Comparison of ENCODE assay signal across 25 cellular contexts in the genomic region with DNA sequence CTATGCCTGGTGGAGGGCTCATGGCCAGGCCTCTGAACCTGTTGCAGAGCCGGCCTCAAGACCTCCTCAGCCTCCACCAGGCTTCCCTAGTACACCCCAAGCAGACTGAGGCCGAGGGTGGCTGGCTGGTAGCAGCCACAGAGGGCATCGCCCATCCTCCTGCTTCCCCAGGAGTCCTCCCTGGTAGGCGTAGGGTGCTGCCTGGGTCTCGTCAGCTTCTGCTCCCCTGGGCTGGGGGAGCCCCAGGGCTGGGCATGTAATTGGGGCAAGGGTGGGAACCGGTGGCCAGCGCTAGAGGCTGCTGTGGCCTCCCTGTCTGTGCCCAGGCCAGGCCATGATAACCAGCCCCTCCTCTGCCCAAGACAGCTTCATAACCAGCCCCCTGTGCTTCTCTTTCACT. TPM values are rescaled to one million over a fixed set of nuclear protein-coding genes. Genes with fewer than 3 reads are reported as not detected.
"Had no signal": no experiment of that assay in that cellular context is flagged by ENCODE, and none has a peak within 500 bp of the region (broad histone marks: within the 10 kb centered on the region; RNA-seq: fewer than 3 reads in every experiment).

No MANE protein-coding gene starts in this region.

- H3K27me3 ChIP-seq: esophagus muscularis mucosa, gastrocnemius medialis, heart right ventricle, ovary, testis, tibial nerve had no signal

- H3K4me3 Mint-ChIP-seq: naive thymus-derived CD4-positive, alpha-beta T cell; nephron progenitor cell; stimulated activated effector memory CD8-positive, alpha-beta T cell treated with anti-CD3 and anti-CD28 coated beads, Interleukin-12 subunit alpha, Interleukin-12 subunit beta, amount 100 ng/mL, for 72 hours; stimulated activated naive CD8-positive, alpha-beta T cell treated with anti-CD3 and anti-CD28 coated beads, Interleukin-15, Interleukin-2, amounts not matched to agents 100 ng/mL and 50 ng/mL, for 24 hours had no signal

- ATAC-seq: gastrocnemius medialis; heart right ventricle; naive thymus-derived CD4-positive, alpha-beta T cell; right cardiac atrium; stimulated activated effector memory CD8-positive, alpha-beta T cell treated with anti-CD3 and anti-CD28 coated beads, Interleukin-12 subunit alpha, Interleukin-12 subunit beta, amount 100 ng/mL, for 72 hours had no signal

- H3K27ac Mint-ChIP-seq: nephron progenitor cell; progenitor cell of endocrine pancreas; stimulated activated effector memory CD8-positive, alpha-beta T cell treated with anti-CD3 and anti-CD28 coated beads, Interleukin-12 subunit alpha, Interleukin-12 subunit beta, amount 100 ng/mL, for 72 hours; stimulated activated naive CD8-positive, alpha-beta T cell treated with anti-CD3 and anti-CD28 coated beads, Interleukin-15, Interleukin-2, amounts not matched to agents 100 ng/mL and 50 ng/mL, for 24 hours had no signal

- H3K27ac ChIP-seq: coronary artery, epithelial cell of prostate, esophagus muscularis mucosa, gastrocnemius medialis, heart right ventricle, left ventricle myocardium inferior, ovary, testis had no signal

- H3K4me3 ChIP-seq: coronary artery, esophagus muscularis mucosa, gastrocnemius medialis, heart right ventricle, left ventricle myocardium inferior, ovary, testis, tibial nerve had no signal

- H3K36me3 Mint-ChIP-seq: naive thymus-derived CD4-positive, alpha-beta T cell; stimulated activated effector memory CD8-positive, alpha-beta T cell treated with anti-CD3 and anti-CD28 coated beads, Interleukin-12 subunit alpha, Interleukin-12 subunit beta, amount 100 ng/mL, for 72 hours had no signal

- H3K4me1 Mint-ChIP-seq: naive thymus-derived CD4-positive, alpha-beta T cell; stimulated activated effector memory CD8-positive, alpha-beta T cell treated with anti-CD3 and anti-CD28 coated beads, Interleukin-12 subunit alpha, Interleukin-12 subunit beta, amount 100 ng/mL, for 72 hours had no signal

- H3K9me3 Mint-ChIP-seq: naive thymus-derived CD4-positive, alpha-beta T cell; nephron progenitor cell; stimulated activated effector memory CD8-positive, alpha-beta T cell treated with anti-CD3 and anti-CD28 coated beads, Interleukin-12 subunit alpha, Interleukin-12 subunit beta, amount 100 ng/mL, for 72 hours; stimulated activated naive CD8-positive, alpha-beta T cell treated with anti-CD3 and anti-CD28 coated beads, Interleukin-15, Interleukin-2, amounts not matched to agents 100 ng/mL and 50 ng/mL, for 24 hours had no signal

- DNase-seq: effector memory CD4-positive, alpha-beta T cell; gastrocnemius medialis; heart right ventricle; left ventricle myocardium inferior; mesendoderm; naive thymus-derived CD4-positive, alpha-beta T cell; nephron progenitor cell; ovary; small intestine; stimulated activated CD4-positive, alpha-beta T cell treated with anti-CD3 and anti-CD28 coated beads, Interleukin-4, amount 100 ng/mL, for 1 hour; stimulated activated CD8-positive, alpha-beta memory T cell treated with anti-CD3 and anti-CD28 coated beads, Interleukin-4, amount 100 ng/mL, for 48 hours; testis had no signal

- H3K9me3 ChIP-seq: esophagus muscularis mucosa, gastrocnemius medialis, heart right ventricle, left ventricle myocardium inferior, ovary, testis, tibial nerve had no signal

- H3K27me3 Mint-ChIP-seq: stimulated activated naive CD8-positive, alpha-beta T cell treated with anti-CD3 and anti-CD28 coated beads, Interleukin-15, Interleukin-2, amounts not matched to agents 100 ng/mL and 50 ng/mL, for 24 hours had no signal

- H3K36me3 ChIP-seq: esophagus muscularis mucosa, gastrocnemius medialis, heart right ventricle, left ventricle myocardium inferior, ovary, tibial nerve had no signal

- H3K4me1 ChIP-seq: gastrocnemius medialis, testis had no signal

RNA-seq across cellular contexts. Expression of a gene that starts 32.6 kb away (rescaled TPM):
- total RNA-seq: cardiac septum; cerebellum; esophagus muscularis mucosa; fibroblast of villous mesenchyme; gastrocnemius medialis; heart right ventricle; left ventricle myocardium inferior; lung microvascular endothelial cell; naive thymus-derived CD4-positive, alpha-beta T cell; ovary; progenitor cell of endocrine pancreas; right cardiac atrium; tibial nerve; ureter had no signal
